18 cellular contexts compared by ENCODE assay signal in the genomic region with DNA sequence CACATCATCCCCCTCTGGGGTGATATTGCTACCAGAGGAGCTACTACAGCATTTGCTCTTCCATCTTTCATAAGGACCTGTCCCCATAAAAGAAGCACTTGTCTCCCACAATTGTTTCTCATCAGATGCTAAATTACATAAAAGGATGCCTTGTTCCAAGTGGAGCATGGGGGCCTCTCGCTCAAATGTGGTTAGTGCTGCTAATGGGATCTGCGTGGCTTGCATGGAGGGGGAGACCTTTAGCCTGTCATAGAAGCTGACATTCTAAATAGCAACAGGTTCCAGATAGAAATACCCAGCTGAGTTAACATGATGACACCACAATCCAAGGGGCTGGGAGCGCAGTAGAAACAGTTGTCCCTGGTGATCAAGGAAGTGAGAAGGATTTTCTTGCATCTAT.
DNase-seq lines count a peak whose midpoint lies in the region; ATAC-seq and TF ChIP-seq lines count a peak whose summit lies in the region.
"Had no signal": no experiment of that assay in that cellular context is flagged by ENCODE, and none has a peak within 500 bp of the region (broad histone marks: within the 10 kb centered on the region; RNA-seq: fewer than 3 reads in every experiment).

No MANE protein-coding gene starts in this region.

- H3K27me3 ChIP-seq in SJCRH30 = no peaks in the 10 kb centered on the region
- peaks cover 0 to 28% (median 0%) of the 10 kb centered on the region in 4 donors for H3K27me3 ChIP-seq in esophagus squamous epithelium

- H3K9me3 ChIP-seq in HEK293 (ENCODE audit: control insufficient read depth, insufficient read depth, low read depth, low read length) = no peaks in the 10 kb centered on the region
- H3K9me3 ChIP-seq in SJCRH30 (replicated peaks) = no peaks in the 10 kb centered on the region
- no peaks in the 10 kb centered on the region for H3K9me3 ChIP-seq in esophagus squamous epithelium

- no peaks in the 10 kb centered on the region for H3K36me3 ChIP-seq in HEK293 (ENCODE audit: control insufficient read depth in 2 of 2, insufficient read depth in 1 of 2, low read length in 2 of 2)
- no peaks in the 10 kb centered on the region for H3K36me3 ChIP-seq in SJCRH30
- H3K36me3 ChIP-seq in esophagus squamous epithelium = no peaks in the 10 kb centered on the region

- ATAC-seq in GM18511 (IDR thresholded peaks at IDR 0.05; ENCODE audit: unreplicated experiment) = no peak

- no peaks in the 10 kb centered on the region; the same call in 1 of the 2 replicates for H3K36me3 Mint-ChIP-seq in HFFc6 (ENCODE audit: low read depth)

- TF ChIP-seq CTCF in HEK293 (tag by site-specific recombination; IDR thresholded peaks at IDR 0.05) (no peak), esophagus squamous epithelium (IDR thresholded peaks at IDR 0.05) (no peak), GM10248 (IDR thresholded peaks at IDR 0.05; ENCODE audit: control extremely low read depth, extremely low read depth, low read depth, missing control alignments) (no peak), HFFc6 (IDR thresholded peaks at IDR 0.05) (no peak)

- POLR2A ChIA-PET in HEK293 (lab: Yijun Ruan, JAX) (no interaction called here), GM10248 (lab: Yijun Ruan, JAX) (no interaction called here)

- intact Hi-C loops in esophagus squamous epithelium (cut with DNase I) = no loop called here

- DNase-seq in SJCRH30 = peak; percentile 5 to 40
- peak; percentile 27 for DNase-seq in globus pallidus (ENCODE audit: low spot score)
- peak; percentile 57 for DNase-seq in pons (ENCODE audit: low spot score)
- no peak for DNase-seq in esophagus squamous epithelium (lab: John Stamatoyannopoulos, UW)
- no peak for DNase-seq in GM10248 (ENCODE audit: extremely low spot score)
- DNase-seq in HFFc6 = no peak
- DNase-seq: C1 segment of cervical spinal cord; Calu3; CD4-positive, alpha-beta memory T cell; COR-L47; DMS53; DMS79 treated with DMSO at 0.1 percent for 48 hours; GF-D8; GM23248; H7 had no signal

- no peak overlapping the region for H3K4me3 Mint-ChIP-seq in HFFc6
- H3K4me3 Mint-ChIP-seq: CD4-positive, alpha-beta memory T cell had no signal

- no peaks in the 10 kb centered on the region for H3K4me1 Mint-ChIP-seq in HFFc6 (ENCODE audit: low read depth)

- TF ChIP-seq POLR2A in esophagus squamous epithelium (IDR thresholded peaks at IDR 0.05) = no peak

- H3K9me3 Mint-ChIP-seq in HFFc6 = peaks cover 48% of the 10 kb centered on the region
- H3K9me3 Mint-ChIP-seq: CD4-positive, alpha-beta memory T cell had no signal

- CTCF ChIA-PET in HEK293 (lab: Yijun Ruan, JAX) (interaction anchor here (0.6 to 1.2 kb wide), 4 partner anchors 32 to 530 kb away, joined by 3 to 5 read pairs (median 4); no protein-coding TSS in a partner anchor), GM10248 (lab: Yijun Ruan, JAX) (interaction anchor here (1.1 to 1.3 kb wide), 3 partner anchors 10 to 21 kb away, joined by 3 read pairs; no protein-coding TSS in a partner anchor)

- H3K4me3 ChIP-seq in HEK293 (ENCODE audit: low read depth, low read length) (no peak overlapping the region), SJCRH30 (no peak overlapping the region), esophagus squamous epithelium (no peak overlapping the region)
- H3K4me3 ChIP-seq: GM23248 had no signal

- H3K27me3 Mint-ChIP-seq in HFFc6 (ENCODE audit: insufficient read depth) = peaks cover 2% of the 10 kb centered on the region

- H3K27ac Mint-ChIP-seq in HFFc6 = no peak overlapping the region

- H3K4me1 ChIP-seq in HEK293 (ENCODE audit: control insufficient read depth, insufficient read depth, low read length) (no peaks in the 10 kb centered on the region), SJCRH30 (0 out of 2 replicates have a peak, but pooled peaks cover 2% of the 10 kb centered on the region), esophagus squamous epithelium (no peaks in the 10 kb centered on the region)

- H3K27ac ChIP-seq in HEK293 (ENCODE audit: extremely low read depth, low read depth, low read length) = no peak overlapping the region
- H3K27ac ChIP-seq in SJCRH30 = no peak overlapping the region
- H3K27ac ChIP-seq in esophagus squamous epithelium = no peak overlapping the region
- H3K27ac ChIP-seq: 22Rv1, GM23248 had no signal

- WGBS in esophagus squamous epithelium, 2 donors = 90 to 91% methylated on average over 3 of the region's 3 CpGs

TF ChIP-seq in HEK293, 187 proteins besides CTCF, POLR2A, EP300 and RAD21:
- peak; percentile 70 for TF ChIP-seq SCRT2 (tag by site-specific recombination; IDR thresholded peaks at IDR 0.05)
- no peak for TF ChIP-seq ZNF600 (tag by site-specific recombination; IDR thresholded peaks at IDR 0.05)

Comparison
In these comparisons a context has a peak if more than half of its experiments do, and no peak if none do; other contexts are left out.
1. DNase-seq: peak in SJCRH30 (2 of 2), globus pallidus (single experiment) and pons (single experiment); none in esophagus squamous epithelium (single experiment), GM10248 (single experiment) and HFFc6 (single experiment).